Comparison of ENCODE assay signal across 15 cellular contexts in genomic region chr2:191038741-191039140, GRCh38. TPM values are rescaled to one million over a fixed set of nuclear protein-coding genes. Genes with fewer than 3 reads are reported as not detected.
A peak's percentile ranks its signal among the peaks of the same experiment; 100 is the strongest.
DNase-seq lines count a peak whose midpoint lies in the region; ATAC-seq, FAIRE-seq and TF ChIP-seq lines count a peak whose summit lies in the region.
"Had no signal": no experiment of that assay in that cellular context is flagged by ENCODE, and none has a peak within 500 bp of the region (broad histone marks: within the 10 kb centered on the region; RNA-seq: fewer than 3 reads in every experiment).

No MANE protein-coding gene starts in this region.

- FAIRE-seq in astrocyte (lab: Jason Lieb, UNC) (no peak), GM12892 (lab: Jason Lieb, UNC) (no peak)

- H3K36me3 Mint-ChIP-seq in CD4-positive, alpha-beta memory T cell: peaks cover 45 to 67% of the 10 kb centered on the region in 2 donors
- no peaks in the 10 kb centered on the region for H3K36me3 Mint-ChIP-seq in astrocyte (ENCODE audit: low read depth, unreplicated experiment)

- H3K79me2 ChIP-seq in astrocyte (ENCODE audit: insufficient read depth, low read length): no peaks in the 10 kb centered on the region

- H2AK5ac ChIP-seq in IMR-90 (ENCODE audit: low read depth, low read length) (peak overlapping the region; percentile 80), mesenchymal stem cell (ENCODE audit: low read length, severe bottlenecking) (no peak overlapping the region)

- H4K20me1 ChIP-seq in IMR-90 (ENCODE audit: insufficient read depth, low read length) (no peaks in the 10 kb centered on the region), astrocyte (ENCODE audit: insufficient read depth, low read length) (no peaks in the 10 kb centered on the region)

- H2BK20ac ChIP-seq in IMR-90 (ENCODE audit: low read depth, low read length): peak overlapping the region; percentile 47

- H3K4ac ChIP-seq in IMR-90 (ENCODE audit: low read depth, low read length) (peak overlapping the region; percentile 88), mesenchymal stem cell (ENCODE audit: low read depth in 1 of 2, low read length in 2 of 2) (no peak overlapping the region)

- H3K4me3 ChIP-seq in CD4-positive, alpha-beta memory T cell (ENCODE audit: low read length in 2 of 2): no peak overlapping the region
- H3K4me3 ChIP-seq in IMR-90 (ENCODE audit: insufficient read depth, low read depth, low read length): no peak overlapping the region
- no peak overlapping the region for H3K4me3 ChIP-seq in astrocyte (ENCODE audit: insufficient read depth, low read depth, low read length)
- H3K4me3 ChIP-seq in mesenchymal stem cell (ENCODE audit: insufficient read depth in 1 of 2, low read depth in 1 of 2, low read length in 2 of 2): peak overlapping the region in 1 of 2 experiments; percentile 24
- H3K4me3 ChIP-seq in left ventricle myocardium inferior: no peak overlapping the region
- H3K4me3 ChIP-seq: Peyer's patch, upper lobe of left lung had no signal

- H3K18ac ChIP-seq in IMR-90 (ENCODE audit: low read depth, low read length) (peak overlapping the region; percentile 69; the same call in 1 of the 2 replicates), mesenchymal stem cell (ENCODE audit: low read depth in 1 of 2, low read length in 2 of 2) (no peak overlapping the region)

- peak overlapping the region in 7 of 8 donors; percentile 33 to 84 (median 65) for H3K4me3 Mint-ChIP-seq in CD4-positive, alpha-beta memory T cell
- H3K4me3 Mint-ChIP-seq in astrocyte (ENCODE audit: unreplicated experiment): no peak overlapping the region

- H3K9ac ChIP-seq in IMR-90 (ENCODE audit: low read depth, low read length) (no peak overlapping the region), astrocyte (ENCODE audit: low read length) (no peak overlapping the region), mesenchymal stem cell (ENCODE audit: low read length) (peak overlapping the region; percentile 81)

- no peaks in the 10 kb centered on the region for H3K79me1 ChIP-seq in IMR-90 (ENCODE audit: low read depth in 1 of 2, low read length in 2 of 2)
- H3K79me1 ChIP-seq in mesenchymal stem cell (replicated peaks; ENCODE audit: low read length, poor library complexity, severe bottlenecking): no peaks in the 10 kb centered on the region

- dilution Hi-C loops in IMR-90 (cut with HindIII; ENCODE audit: low sequenced_read_pairs, unreplicated experiment): no loop called here

- H4K8ac ChIP-seq in IMR-90 (ENCODE audit: low read depth in 2 of 2, low read length in 2 of 2): peak overlapping the region in 1 of 2 experiments; percentile 81; a peak in 3 of 4 replicates
- H4K8ac ChIP-seq in mesenchymal stem cell (ENCODE audit: low read length): no peak overlapping the region

- H3K9me3 ChIP-seq in CD4-positive, alpha-beta memory T cell (ENCODE audit: control insufficient read depth in 1 of 2, low read length in 2 of 2): no peaks in the 10 kb centered on the region
- H3K9me3 ChIP-seq in IMR-90 (ENCODE audit: control insufficient read depth, insufficient read depth, low read length) (no peaks in the 10 kb centered on the region), astrocyte (ENCODE audit: insufficient read depth, low read depth, low read length) (no peaks in the 10 kb centered on the region), mesenchymal stem cell (ENCODE audit: control insufficient read depth, low read length) (no peaks in the 10 kb centered on the region), left ventricle myocardium inferior (replicated peaks) (no peaks in the 10 kb centered on the region)
- H3K9me3 ChIP-seq: Peyer's patch, upper lobe of left lung had no signal

- in situ Hi-C loops in IMR-90 (cut with MboI; ENCODE audit: low sequenced_read_pairs): no loop called here

- H3K27ac ChIP-seq in CD4-positive, alpha-beta memory T cell (ENCODE audit: low read depth, low read length): peak overlapping the region; percentile 39
- H3K27ac ChIP-seq in IMR-90 (ENCODE audit: insufficient read depth, low read length) (no peak overlapping the region), astrocyte (ENCODE audit: low read depth, low read length) (no peak overlapping the region), mesenchymal stem cell (ENCODE audit: low read length, poor library complexity, severe bottlenecking) (no peak overlapping the region), left ventricle myocardium inferior (replicated peaks) (no peak overlapping the region)

- no peak overlapping the region for H2AK9ac ChIP-seq in IMR-90 (replicated peaks; ENCODE audit: low read depth, low read length, poor library complexity)

- POLR2A ChIA-PET in CD4-positive, alpha-beta memory T cell (lab: Charles Lee; ENCODE audit: partially characterized antibody): interaction anchor here (0.7 to 3.3 kb wide), 14 partner anchors 10 to 388 kb away, joined by 3 to 24 read pairs (median 8); partner anchors contain the start of genes STAT1 and STAT4
- POLR2A ChIA-PET in IMR-90 (lab: Charles Lee; ENCODE audit: unreplicated experiment): no interaction called here

- intact Hi-C loops in CD4-positive, alpha-beta memory T cell (cut with micrococcal nuclease): no loop called here
- intact Hi-C loops in IMR-90 (cut with micrococcal nuclease) (no loop called here), left ventricle myocardium inferior (cut with micrococcal nuclease) (no loop called here)

- H2BK5ac ChIP-seq in IMR-90 (ENCODE audit: low read depth, low read length, poor library complexity, severe bottlenecking): peak overlapping the region; percentile 83
- H2BK5ac ChIP-seq in mesenchymal stem cell (ENCODE audit: low read depth, low read length, poor library complexity, severe bottlenecking): no peak overlapping the region

- H3K14ac ChIP-seq in IMR-90 (replicated peaks; ENCODE audit: low read depth, low read length) (peak overlapping the region; percentile 77), mesenchymal stem cell (ENCODE audit: low read length in 2 of 2) (no peak overlapping the region)

- no peaks in the 10 kb centered on the region for H3K9me3 Mint-ChIP-seq in CD4-positive, alpha-beta memory T cell
- no peaks in the 10 kb centered on the region for H3K9me3 Mint-ChIP-seq in astrocyte (ENCODE audit: unreplicated experiment)

- H2AFZ ChIP-seq in IMR-90 (replicated peaks; ENCODE audit: low read length, poor library complexity) (no peak overlapping the region), astrocyte (ENCODE audit: low read depth, low read length) (no peak overlapping the region), mesenchymal stem cell (ENCODE audit: low read depth, low read length) (no peak overlapping the region)

- H3K9me1 ChIP-seq in IMR-90 (ENCODE audit: insufficient read depth, low read length): peaks cover 13% of the 10 kb centered on the region

- no peak for TF ChIP-seq RAD21 in IMR-90 (IDR thresholded peaks at IDR 0.05; ENCODE audit: low read length)

- H3K27me3 ChIP-seq in CD4-positive, alpha-beta memory T cell (ENCODE audit: insufficient read depth, low read length): no peaks in the 10 kb centered on the region
- H3K27me3 ChIP-seq in IMR-90 (ENCODE audit: control insufficient read depth, insufficient read depth, low read length) (no peaks in the 10 kb centered on the region), astrocyte (ENCODE audit: insufficient read depth, low read length) (no peaks in the 10 kb centered on the region), mesenchymal stem cell (ENCODE audit: control insufficient read depth in 1 of 2, insufficient read depth in 1 of 2, low read length in 2 of 2) (no peaks in the 10 kb centered on the region), left ventricle myocardium inferior (ENCODE audit: low read depth) (no peaks in the 10 kb centered on the region)
- H3K27me3 ChIP-seq: Peyer's patch, upper lobe of left lung had no signal

- H2BK15ac ChIP-seq in IMR-90 (ENCODE audit: low read depth, low read length): peak overlapping the region; percentile 86
- no peak overlapping the region for H2BK15ac ChIP-seq in mesenchymal stem cell (ENCODE audit: low read depth, poor library complexity, severe bottlenecking)

- H3K4me1 ChIP-seq in CD4-positive, alpha-beta memory T cell (ENCODE audit: insufficient read depth, low read length): peaks cover 31% of the 10 kb centered on the region
- H3K4me1 ChIP-seq in IMR-90 (ENCODE audit: control insufficient read depth, insufficient read depth, low read length): peaks cover 13% of the 10 kb centered on the region
- peaks cover 15% of the 10 kb centered on the region for H3K4me1 ChIP-seq in astrocyte (ENCODE audit: insufficient read depth, low read length)
- peaks cover 4% of the 10 kb centered on the region for H3K4me1 ChIP-seq in mesenchymal stem cell (ENCODE audit: control insufficient read depth, insufficient read depth, low read depth, low read length)
- H3K4me1 ChIP-seq in left ventricle myocardium inferior: no peaks in the 10 kb centered on the region
- H3K4me1 ChIP-seq: Peyer's patch had no signal

- peaks cover 27 to 37% (median 36%) of the 10 kb centered on the region in 4 donors for H3K4me1 Mint-ChIP-seq in CD4-positive, alpha-beta memory T cell
- peaks cover 20% of the 10 kb centered on the region for H3K4me1 Mint-ChIP-seq in astrocyte (ENCODE audit: low read depth, unreplicated experiment)

- WGBS in IMR-90 (ENCODE audit: extremely low coverage in 2 of 2, insufficient read length in 1 of 2), 2 experiments: no CpG with 5 or more reads among the region's 2 CpGs
- WGBS in mesenchymal stem cell: 90% methylated on average over 2 of the region's 2 CpGs

- no TSS peak for BruUV-seq in IMR-90 (replicated peaks; lab: Mats Ljungman, UMichigan)

- H2BK120ac ChIP-seq in IMR-90 (ENCODE audit: low read depth, low read length) (peak overlapping the region; percentile 50), mesenchymal stem cell (ENCODE audit: low read depth, low read length) (no peak overlapping the region)

- peak overlapping the region; percentile 54 for H4K91ac ChIP-seq in IMR-90 (ENCODE audit: insufficient read depth, low read depth, low read length)
- no peak overlapping the region for H4K91ac ChIP-seq in mesenchymal stem cell (ENCODE audit: low read length)

- H3K56ac ChIP-seq in IMR-90 (ENCODE audit: extremely low read depth, insufficient read depth, low read length): no peak overlapping the region

- TF ChIP-seq CTCF in IMR-90 (conservative IDR thresholded peaks at IDR 0.05; ENCODE audit: low read depth, low read length) (no peak), astrocyte (IDR thresholded peaks at IDR 0.05; ENCODE audit: insufficient read depth, low read depth, low read length) (no peak), left ventricle myocardium inferior (IDR thresholded peaks at IDR 0.05; ENCODE audit: borderline replicate concordance) (no peak)

- H3K27me3 Mint-ChIP-seq in CD4-positive, alpha-beta memory T cell: no peaks in the 10 kb centered on the region
- H3K27me3 Mint-ChIP-seq in astrocyte (ENCODE audit: low read depth, unreplicated experiment): no peaks in the 10 kb centered on the region

- peak overlapping the region; percentile 52; the same call in 1 of the 2 replicates for H4K5ac ChIP-seq in IMR-90 (ENCODE audit: low read depth, low read length)

- peaks cover 20% of the 10 kb centered on the region for H3K36me3 ChIP-seq in CD4-positive, alpha-beta memory T cell (ENCODE audit: insufficient read depth, low read length)
- H3K36me3 ChIP-seq in IMR-90 (ENCODE audit: control insufficient read depth, insufficient read depth, low read length): no peaks in the 10 kb centered on the region
- H3K36me3 ChIP-seq in astrocyte (ENCODE audit: insufficient read depth, low read length): no peaks in the 10 kb centered on the region
- H3K36me3 ChIP-seq in mesenchymal stem cell (ENCODE audit: control insufficient read depth in 1 of 2, insufficient read depth in 2 of 2, low read depth in 1 of 2, low read length in 2 of 2): peaks cover 0 to 2% of the 10 kb centered on the region in 2 experiments
- no peaks in the 10 kb centered on the region for H3K36me3 ChIP-seq in left ventricle myocardium inferior
- H3K36me3 ChIP-seq: Peyer's patch, upper lobe of left lung had no signal

- peak overlapping the region; percentile 87 to 98 (median 91) for H3K27ac Mint-ChIP-seq in CD4-positive, alpha-beta memory T cell
- peak overlapping the region; percentile 73 for H3K27ac Mint-ChIP-seq in astrocyte (ENCODE audit: unreplicated experiment)

- H3K23ac ChIP-seq in IMR-90 (ENCODE audit: low read depth, low read length) (no peak overlapping the region; the same call in 1 of the 2 replicates), mesenchymal stem cell (ENCODE audit: low read length in 2 of 2) (no peak overlapping the region)

- TF ChIP-seq POLR2A in IMR-90 (IDR thresholded peaks at IDR 0.05; ENCODE audit: low read depth, low read length) (no peak), GM12892 (IDR thresholded peaks at IDR 0.05; ENCODE audit: low read depth, low read length) (no peak)

- CTCF ChIA-PET in CD4-positive, alpha-beta memory T cell (lab: Charles Lee; ENCODE audit: partially characterized antibody): interaction anchor here (0.8 to 6.6 kb wide), 7 partner anchors 9 to 189 kb away, joined by 3 to 60 read pairs (median 4); no protein-coding TSS in a partner anchor
- CTCF ChIA-PET in IMR-90 (lab: Yijun Ruan, JAX): interaction anchor here (1.3 to 1.4 kb wide), 2 partner anchors 8 to 13 kb away, joined by 3 read pairs; no protein-coding TSS in a partner anchor

- no peak for ATAC-seq in IMR-90 (ENCODE audit: low read depth)
- ATAC-seq: left lobe of liver had no signal

- H3K4me2 ChIP-seq in IMR-90 (ENCODE audit: low read depth, low read length) (no peak overlapping the region; the same call in 1 of the 2 replicates), astrocyte (ENCODE audit: low read length) (peak overlapping the region; percentile 40), mesenchymal stem cell (ENCODE audit: low read length, poor library complexity, severe bottlenecking) (no peak overlapping the region)

- DNase-seq in CD4-positive, alpha-beta memory T cell: no peak
- DNase-seq in IMR-90 (peak; percentile 44), astrocyte (ENCODE audit: low read depth) (no peak), mesenchymal stem cell (no peak), GF-D8 (lab: John Stamatoyannopoulos, UW) (no peak), GM12892 (ENCODE audit: insufficient read length) (no peak), left ventricle myocardium inferior (no peak)
- DNase-seq: activated CD4-positive, CD25-positive, alpha-beta regulatory T cell treated with anti-CD3 and anti-CD28 coated beads, Interleukin-2, amount 50 U/mL, for 72 hours; activated gamma-delta T cell; cerebellar nuclear complex; NCI-H187; NCI-H510A treated with DMSO at 0.1 percent for 48 hours; Peyer's patch; upper lobe of left lung had no signal

- H2BK12ac ChIP-seq in mesenchymal stem cell (ENCODE audit: low read length in 2 of 2): no peak overlapping the region

RNA-seq across cellular contexts. Expression of gene STAT1, which starts 24.8 kb away (rescaled TPM):
- 100 to 1,000 TPM; 130 TPM for total RNA-seq in CD4-positive, alpha-beta memory T cell
- 100 to 1,000 TPM; 221 to 230 TPM for polyA plus RNA-seq in CD4-positive, alpha-beta memory T cell
- total RNA-seq in IMR-90 (2012; rRNA removed) (67.9 and 80.3 TPM in 2 replicates), astrocyte (377 and 447 TPM in 2 replicates), left ventricle myocardium inferior (42.2 TPM)
- 42.6 and 43.2 TPM in 2 replicates for polyA plus RNA-seq in IMR-90 (2012; rRNA removed)
- 17.3 and 19.3 TPM in 2 replicates for polyA plus RNA-seq in IMR-90 (2012; cell fraction: cytosol; rRNA removed)
- 17.0 and 40.3 TPM in 2 replicates for polyA plus RNA-seq in IMR-90 (2012; cell fraction: nucleus; rRNA removed; ENCODE audit: low replicate concordance)
- polyA plus RNA-seq in mesenchymal stem cell (2013, experiment 1 of 2): 77.9 TPM
- 78.1 TPM for polyA plus RNA-seq in mesenchymal stem cell (2013, experiment 2 of 2)
- polyA plus RNA-seq in GM12892 (2012; ENCODE audit: missing spikeins): 219 TPM
